ENCODE assay signal across 2 cellular contexts in the genomic region with DNA sequence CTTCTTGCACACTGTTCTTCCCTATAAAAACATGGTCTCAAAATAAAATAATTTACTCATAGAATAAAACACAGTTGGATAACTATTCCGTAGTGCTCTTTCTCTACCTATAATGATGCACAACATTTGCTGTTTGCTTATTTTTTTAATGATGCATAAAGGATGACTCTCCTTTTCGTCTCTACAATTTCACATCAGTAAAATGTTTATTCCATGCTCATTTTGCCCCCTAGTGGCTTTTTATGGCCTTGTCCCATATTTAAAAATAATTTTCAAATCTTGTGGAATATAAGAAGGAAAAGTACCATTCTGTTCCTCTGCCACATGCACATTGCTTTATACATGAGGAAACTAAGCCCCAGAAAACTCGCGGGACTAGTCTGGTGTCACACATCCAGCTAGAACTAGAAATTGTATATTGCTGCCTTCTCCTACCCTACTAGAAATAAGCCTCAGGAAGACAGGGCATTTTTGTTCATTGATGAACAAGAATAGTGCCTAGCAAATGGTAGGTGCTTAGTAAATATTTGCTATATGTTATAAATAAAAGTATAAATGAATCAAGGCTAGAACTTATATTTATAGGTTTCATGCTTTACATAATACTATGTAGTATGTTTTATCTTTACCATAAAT.
A peak's percentile ranks its signal among the peaks of the same experiment; 100 is the strongest.
TF ChIP-seq lines count a peak whose summit lies in the region.

No MANE protein-coding gene starts in this region.

TF ChIP-seq in A549, 52 proteins besides CTCF, POLR2A, EP300 and RAD21:
- TF ChIP-seq FOXS1 (CRISPR knock-in tag; IDR thresholded peaks at IDR 0.05) (0 out of 2 replicates have a peak, but pooled peaks have one; percentile 33), SMC3 (IDR thresholded peaks at IDR 0.05) (peak; percentile 71), FOSB (CRISPR knock-in tag; IDR thresholded peaks at IDR 0.05) (no peak), TP53 (CRISPR knock-in tag; IDR thresholded peaks at IDR 0.05) (no peak), MAFK (IDR thresholded peaks at IDR 0.05; ENCODE audit: partially characterized antibody) (no peak), EHF (CRISPR knock-in tag; IDR thresholded peaks at IDR 0.05) (no peak), NR3C1 (IDR thresholded peaks at IDR 0.05) (no peak), FOSL2 (IDR thresholded peaks at IDR 0.05) (no peak), FOSL2 (CRISPR knock-in tag; IDR thresholded peaks at IDR 0.05) (peak; percentile 51; the same call in 1 of the 2 replicates)
- TF ChIP-seq, protein P1, sequence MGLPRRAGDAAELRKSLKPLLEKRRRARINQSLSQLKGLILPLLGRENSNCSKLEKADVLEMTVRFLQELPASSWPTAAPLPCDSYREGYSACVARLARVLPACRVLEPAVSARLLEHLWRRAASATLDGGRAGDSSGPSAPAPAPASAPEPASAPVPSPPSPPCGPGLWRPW (IDR thresholded peaks at IDR 0.05) = no peak
- TF ChIP-seq, protein P2, sequence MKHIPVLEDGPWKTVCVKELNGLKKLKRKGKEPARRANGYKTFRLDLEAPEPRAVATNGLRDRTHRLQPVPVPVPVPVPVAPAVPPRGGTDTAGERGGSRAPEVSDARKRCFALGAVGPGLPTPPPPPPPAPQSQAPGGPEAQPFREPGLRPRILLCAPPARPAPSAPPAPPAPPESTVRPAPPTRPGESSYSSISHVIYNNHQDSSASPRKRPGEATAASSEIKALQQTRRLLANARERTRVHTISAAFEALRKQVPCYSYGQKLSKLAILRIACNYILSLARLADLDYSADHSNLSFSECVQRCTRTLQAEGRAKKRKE (CRISPR knock-in tag; IDR thresholded peaks at IDR 0.05; ENCODE audit: low read depth) = no peak

TF ChIP-seq in endothelial cell of umbilical vein, 7 proteins besides CTCF, POLR2A, EP300 and RAD21:
- TF ChIP-seq FOS (IDR thresholded peaks at IDR 0.05; ENCODE audit: borderline replicate concordance, insufficient read depth, low read length) (no peak), JUN (IDR thresholded peaks at IDR 0.05; ENCODE audit: borderline replicate concordance, insufficient read depth, insufficient read length, low read depth) (no peak), POLR2AphosphoS5 (IDR thresholded peaks at IDR 0.05; ENCODE audit: insufficient read depth, low read depth, low read length) (no peak)
TF ChIP-seq in endothelial cell of umbilical vein: peak in this region for 0.
